Comparison of ENCODE assay signal across 24 cellular contexts in genomic region chr6:120951258-120951657, GRCh38.
"Had no signal": no experiment of that assay in that cellular context is flagged by ENCODE, and none has a peak within 500 bp of the region (broad histone marks: within the 10 kb centered on the region; RNA-seq: fewer than 3 reads in every experiment).

No MANE protein-coding gene starts in this region.

- H3K4me3 Mint-ChIP-seq: mesothelial cell of epicardium; naive B cell; natural killer cell; nephron progenitor cell; stimulated activated memory B cell treated with anti-CD40 and anti-IgM and Interleukin-4, amounts not matched to agents 10 μg/mL and 1 μg/mL and 100 μg/mL, for 72 hours; stimulated activated naive CD8-positive, alpha-beta T cell treated with anti-CD3 and anti-CD28 coated beads, Interleukin-15, amount 100 ng/mL, for 72 hours; type B pancreatic cell had no signal

- ATAC-seq: natural killer cell; right cardiac atrium; sciatic nerve; stimulated activated memory B cell treated with anti-CD40 and anti-IgM and Interleukin-4, amounts not matched to agents 10 μg/mL and 1 μg/mL and 100 μg/mL, for 72 hours; stimulated activated naive CD8-positive, alpha-beta T cell treated with anti-CD3 and anti-CD28 coated beads, Interleukin-15, amount 100 ng/mL, for 72 hours had no signal

- H3K4me1 ChIP-seq: left ventricle myocardium inferior, prostate gland, spleen, uterus had no signal

- DNase-seq: hypothalamus; islet precursor cell; left ventricle myocardium inferior; mesenchymal stem cell; naive B cell; natural killer cell; nephron progenitor cell; ovary; retina; right cardiac atrium; spleen; stimulated activated CD4-positive, alpha-beta T cell treated with anti-CD3 and anti-CD28 coated beads, Interleukin-4, amount 100 ng/mL, for 4 hours; stimulated activated CD8-positive, alpha-beta memory T cell treated with anti-CD3 and anti-CD28 coated beads, Interleukin-4, amount 100 ng/mL, for 48 hours; stimulated activated naive CD4-positive, alpha-beta T cell treated with Interleukin-2 at 50 U/mL for 16 hours; stimulated activated naive CD8-positive, alpha-beta T cell treated with anti-CD3 and anti-CD28 coated beads, Interleukin-15, amount 100 ng/mL, for 72 hours; substantia nigra; uterus had no signal

- H3K36me3 ChIP-seq: left ventricle myocardium inferior, ovary, prostate gland, spleen, tibial nerve, uterus had no signal

- H3K36me3 Mint-ChIP-seq: mesothelial cell of epicardium; naive B cell; natural killer cell; stimulated activated memory B cell treated with anti-CD40 and anti-IgM and Interleukin-4, amounts not matched to agents 10 μg/mL and 1 μg/mL and 100 μg/mL, for 72 hours; type B pancreatic cell had no signal

- H3K27ac Mint-ChIP-seq: mesothelial cell of epicardium; natural killer cell; nephron progenitor cell; stimulated activated memory B cell treated with anti-CD40 and anti-IgM and Interleukin-4, amounts not matched to agents 10 μg/mL and 1 μg/mL and 100 μg/mL, for 72 hours; stimulated activated naive CD8-positive, alpha-beta T cell treated with anti-CD3 and anti-CD28 coated beads, Interleukin-15, amount 100 ng/mL, for 72 hours; type B pancreatic cell had no signal

- H3K9me3 ChIP-seq: left ventricle myocardium inferior, ovary, prostate gland, tibial nerve, uterus had no signal

- H3K27me3 ChIP-seq: ovary, spleen, tibial nerve, uterus had no signal

- H3K27me3 Mint-ChIP-seq: naive B cell; stimulated activated memory B cell treated with anti-CD40 and anti-IgM and Interleukin-4, amounts not matched to agents 10 μg/mL and 1 μg/mL and 100 μg/mL, for 72 hours; stimulated activated naive CD8-positive, alpha-beta T cell treated with anti-CD3 and anti-CD28 coated beads, Interleukin-15, amount 100 ng/mL, for 72 hours; type B pancreatic cell had no signal

- H3K9me3 Mint-ChIP-seq: mesothelial cell of epicardium; naive B cell; nephron progenitor cell; stimulated activated memory B cell treated with anti-CD40 and anti-IgM and Interleukin-4, amounts not matched to agents 10 μg/mL and 1 μg/mL and 100 μg/mL, for 72 hours; stimulated activated naive CD8-positive, alpha-beta T cell treated with anti-CD3 and anti-CD28 coated beads, Interleukin-15, amount 100 ng/mL, for 72 hours; type B pancreatic cell had no signal

- H3K4me3 ChIP-seq: left ventricle myocardium inferior, ovary, prostate gland, skin epidermis, spleen, tibial nerve, uterus had no signal

- H3K4me1 Mint-ChIP-seq: naive B cell; natural killer cell; nephron progenitor cell; stimulated activated naive CD8-positive, alpha-beta T cell treated with anti-CD3 and anti-CD28 coated beads, Interleukin-15, amount 100 ng/mL, for 72 hours had no signal

- H3K27ac ChIP-seq: left ventricle myocardium inferior, ovary, prostate gland, skin epidermis, spleen, tibial nerve, uterus had no signal
